9 cellular contexts compared by ENCODE assay signal in genomic region chr2:30714811-30715709, GRCh38.
DNase-seq lines count a peak whose midpoint lies in the region; ATAC-seq and TF ChIP-seq lines count a peak whose summit lies in the region.
"Had no signal": no experiment of that assay in that cellular context is flagged by ENCODE, and none has a peak within 500 bp of the region (broad histone marks: within the 10 kb centered on the region; RNA-seq: fewer than 3 reads in every experiment).

No MANE protein-coding gene starts in this region.

- TF ChIP-seq CTCF in VCaP (conservative IDR thresholded peaks at IDR 0.05) = peak; percentile 65

- no peak for TF ChIP-seq POLR2A in GM18505 (IDR thresholded peaks at IDR 0.05; ENCODE audit: borderline replicate concordance, extremely low read depth, insufficient read depth, insufficient read length)

- peak; percentile 22 for ATAC-seq in GM19468 (IDR thresholded peaks at IDR 0.05; ENCODE audit: extremely low read depth, unreplicated experiment)
- no peak for ATAC-seq in GM18505 (IDR thresholded peaks at IDR 0.05; ENCODE audit: unreplicated experiment)
- ATAC-seq in HG03521 (IDR thresholded peaks at IDR 0.05; ENCODE audit: unreplicated experiment) = no peak

- no peak overlapping the region for H3K27ac ChIP-seq in VCaP
- H3K27ac ChIP-seq: brain microvascular endothelial cell had no signal

- DNase-seq in D341Med (ENCODE audit: low spot score) (peak; percentile 5), myocyte (ENCODE audit: low read depth) (peak; percentile 42), NCI-H446 treated with DMSO at 0.1 percent for 48 hours (lab: John Stamatoyannopoulos, UW) (no peak), H4 (ENCODE audit: low spot score) (no peak)

Comparison
In these comparisons a context has a peak if more than half of its experiments do, and no peak if none do; other contexts are left out.
1. DNase-seq: peak in D341Med (single experiment) and myocyte (single experiment); none in NCI-H446 treated with DMSO at 0.1 percent for 48 hours (single experiment) and H4 (single experiment).